27 cellular contexts compared by ENCODE assay signal in the genomic region with DNA sequence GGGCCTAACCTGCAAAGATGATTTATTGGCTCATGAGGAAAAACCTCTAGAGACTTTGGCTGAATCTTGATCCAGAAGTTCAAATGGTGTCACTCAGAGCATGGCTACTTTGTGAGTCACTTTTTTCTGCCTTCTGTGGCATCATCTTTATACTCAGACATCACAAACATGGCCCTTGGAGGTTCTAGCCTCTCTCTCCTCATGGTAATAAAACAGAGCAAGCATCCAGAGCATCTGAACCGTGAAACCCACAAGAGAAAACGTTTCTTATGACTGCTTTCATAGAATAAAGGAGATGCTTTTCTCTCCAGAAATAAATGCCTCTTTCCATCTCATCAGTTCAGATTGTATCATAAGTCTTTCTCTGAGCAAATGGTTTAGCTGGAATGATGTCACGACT.
DNase-seq lines count a peak whose midpoint lies in the region; ATAC-seq, FAIRE-seq and TF ChIP-seq lines count a peak whose summit lies in the region.
"Had no signal": no experiment of that assay in that cellular context is flagged by ENCODE, and none has a peak within 500 bp of the region (broad histone marks: within the 10 kb centered on the region; RNA-seq: fewer than 3 reads in every experiment).

No MANE protein-coding gene starts in this region.

- H3K4me3 Mint-ChIP-seq in HFFc6: no peak overlapping the region
- H3K4me3 Mint-ChIP-seq: CD8-positive, alpha-beta T cell had no signal

- no peak overlapping the region for H4K91ac ChIP-seq in H1 (replicated peaks; ENCODE audit: insufficient read length, low read length)

- H2BK15ac ChIP-seq in H1 (ENCODE audit: low read length): no peak overlapping the region

- H2BK20ac ChIP-seq in H1 (ENCODE audit: low read length): no peak overlapping the region

- no peaks in the 10 kb centered on the region for H3K36me3 ChIP-seq in BLaER1
- H3K36me3 ChIP-seq in H1 (ENCODE audit: control insufficient read depth in 2 of 4, insufficient read depth in 4 of 4, low read length in 3 of 4): no peaks in the 10 kb centered on the region; a peak in 1 of 8 replicates
- H3K36me3 ChIP-seq in small intestine (ENCODE audit: control insufficient read depth in 2 of 2, insufficient read depth in 2 of 2, low read length in 2 of 2): no peaks in the 10 kb centered on the region

- H3K4me1 ChIP-seq in BLaER1 (peaks cover 21% of the 10 kb centered on the region), H1 (replicated peaks in 1 of 4; ENCODE audit: control insufficient read depth in 3 of 4, insufficient read depth in 4 of 4, low read length in 3 of 4) (no peaks in the 10 kb centered on the region), small intestine (ENCODE audit: control insufficient read depth in 2 of 2, insufficient read depth in 1 of 2, low read depth in 1 of 2, low read length in 1 of 2) (no peaks in the 10 kb centered on the region)
- H3K4me1 ChIP-seq: Caco-2 had no signal

- no peaks in the 10 kb centered on the region for H3K79me2 ChIP-seq in H1 (ENCODE audit: control insufficient read depth in 1 of 2, insufficient read depth in 2 of 2, low read length in 2 of 2)

- CTCF ChIA-PET in H1 (lab: Charles Lee; ENCODE audit: partially characterized antibody): no interaction called here

- POLR2A ChIA-PET in H1 (lab: Charles Lee; ENCODE audit: partially characterized antibody): no interaction called here

- no peaks in the 10 kb centered on the region for H3K9me3 Mint-ChIP-seq in HFFc6

- H3K9ac ChIP-seq in BLaER1 (no peak overlapping the region), H1 (replicated peaks in 1 of 4; ENCODE audit: extremely low read depth in 1 of 4, low read depth in 3 of 4, low read length in 3 of 4) (no peak overlapping the region)

- H3K18ac ChIP-seq in H1 (ENCODE audit: extremely low read depth, low read length): no peak overlapping the region

- no peaks in the 10 kb centered on the region for H4K20me1 ChIP-seq in BLaER1
- no peaks in the 10 kb centered on the region for H4K20me1 ChIP-seq in H1 (replicated peaks in 1 of 2; ENCODE audit: control insufficient read depth in 1 of 2, insufficient read depth in 2 of 2, low read length in 2 of 2)

- TF ChIP-seq EP300 in H1 (IDR thresholded peaks at IDR 0.05; ENCODE audit: borderline replicate concordance in 1 of 2, low read depth in 2 of 2, low read length in 2 of 2): no peak

- H3K79me1 ChIP-seq in H1 (ENCODE audit: low read depth, low read length): no peaks in the 10 kb centered on the region

- H3K9me3 ChIP-seq in BLaER1 (no peaks in the 10 kb centered on the region), H1 (ENCODE audit: insufficient read depth in 2 of 2, low read depth in 1 of 2, low read length in 1 of 2) (no peaks in the 10 kb centered on the region), small intestine (ENCODE audit: control insufficient read depth, low read depth) (no peaks in the 10 kb centered on the region)
- H3K9me3 ChIP-seq: Caco-2 had no signal

- no peak overlapping the region for H3K23ac ChIP-seq in H1 (ENCODE audit: insufficient read length)

- H2BK120ac ChIP-seq in H1 (replicated peaks; ENCODE audit: low read depth, low read length): no peak overlapping the region

- TF ChIP-seq POLR2A in H1 (IDR thresholded peaks at IDR 0.05; ENCODE audit: control extremely low read depth in 1 of 2, low read depth in 2 of 2, low read length in 2 of 2): no peak

- H2AFZ ChIP-seq in H1 (ENCODE audit: low read length): peak overlapping the region; percentile 46; the same call in 1 of the 2 replicates

- H3K4me3 ChIP-seq in BLaER1 (no peak overlapping the region), H1 (ENCODE audit: extremely low read depth in 1 of 4, insufficient read depth in 2 of 4, low read depth in 3 of 4, low read length in 4 of 4) (no peak overlapping the region), small intestine (ENCODE audit: low read depth in 1 of 2, low read length in 2 of 2) (no peak overlapping the region)
- H3K4me3 ChIP-seq: SK-N-MC had no signal

- H3K4me1 Mint-ChIP-seq in HFFc6 (ENCODE audit: low read depth): peaks cover 9% of the 10 kb centered on the region; the same call in 1 of the 2 replicates

- FAIRE-seq in H1 (lab: Jason Lieb, UNC): no peak
- FAIRE-seq in small intestine (lab: Jason Lieb, UNC): no peak
- FAIRE-seq: GM18507, RCC 7860 had no signal

- no peak overlapping the region for H3K27ac Mint-ChIP-seq in HFFc6
- H3K27ac Mint-ChIP-seq: CD8-positive, alpha-beta T cell had no signal

- H4K5ac ChIP-seq in H1 (ENCODE audit: insufficient read length, low read depth, low read length): no peak overlapping the region

- H3K14ac ChIP-seq in H1 (ENCODE audit: insufficient read length): no peak overlapping the region

- H2BK12ac ChIP-seq in H1 (ENCODE audit: low read depth, low read length): no peak overlapping the region

- peaks cover 1% of the 10 kb centered on the region for H3K27me3 Mint-ChIP-seq in HFFc6 (ENCODE audit: insufficient read depth)

- no peak overlapping the region for H4K8ac ChIP-seq in H1 (ENCODE audit: extremely low read depth, insufficient read depth, low read length)

- no peak for TF ChIP-seq CTCF in HFFc6 (IDR thresholded peaks at IDR 0.05)
- no peak for TF ChIP-seq CTCF in H1 (IDR thresholded peaks at IDR 0.05; ENCODE audit: control extremely low read depth in 1 of 3, insufficient read depth in 1 of 3, low read depth in 1 of 3, low read length in 3 of 3)

- H3K4me2 ChIP-seq in BLaER1: peak overlapping the region; percentile 26; the same call in 1 of the 2 replicates
- H3K4me2 ChIP-seq in H1 (ENCODE audit: insufficient read depth in 1 of 2, low read depth in 2 of 2, low read length in 2 of 2): no peak overlapping the region

- no peak overlapping the region for H3K4ac ChIP-seq in H1 (replicated peaks; ENCODE audit: insufficient read length, low read depth, low read length)

- H2BK5ac ChIP-seq in H1 (ENCODE audit: low read depth, low read length): no peak overlapping the region

- TF ChIP-seq RAD21 in H1 (IDR thresholded peaks at IDR 0.05 in 1 of 2, conservative IDR thresholded peaks at IDR 0.05 in 1 of 2; ENCODE audit: low read depth in 2 of 2, low read length in 2 of 2): no peak

- intact Hi-C loops in left colon (cut with DNase I, micrococcal nuclease): no loop called here

- H3K36me3 Mint-ChIP-seq in HFFc6 (ENCODE audit: low read depth): no peaks in the 10 kb centered on the region
- H3K36me3 Mint-ChIP-seq: CD8-positive, alpha-beta T cell had no signal

- H3K23me2 ChIP-seq in H1 (ENCODE audit: low read depth, low read length): no peaks in the 10 kb centered on the region

- DNase-seq in HFFc6 (peak; percentile 23), H1 (ENCODE audit: low read depth in 1 of 2, low spot score in 2 of 2) (no peak), kidney tubule cell (ENCODE audit: low spot score) (peak; percentile 74), substantia nigra (lab: John Stamatoyannopoulos, UW) (no peak), left colon (no peak), LoVo (ENCODE audit: low spot score) (no peak), small intestine (no peak)
- DNase-seq: Caco-2; CD8-positive, alpha-beta T cell; DMS 273 treated with DMSO at 0.1 percent for 48 hours; DMS79; H7; IMR-90; KG1; NCI-H1092; NCI-H1417 treated with DMSO at 0.1 percent for 48 hours; NCI-H2081 treated with DMSO at 0.1 percent for 48 hours; NCI-H2171; NCI-H226; NCI-H510A treated with DMSO at 0.1 percent for 48 hours; NCI-H774; SIG-M5 had no signal

- no peak overlapping the region for H3K56ac ChIP-seq in H1 (replicated peaks; ENCODE audit: insufficient read length, low read depth, low read length)

- H2AK5ac ChIP-seq in H1 (ENCODE audit: low read depth, low read length): no peak overlapping the region

- H3K27me3 ChIP-seq in BLaER1 (no peaks in the 10 kb centered on the region), H1 (replicated peaks in 1 of 4; ENCODE audit: control insufficient read depth in 3 of 4, extremely low read depth in 1 of 4, insufficient read depth in 3 of 4, low read length in 3 of 4) (no peaks in the 10 kb centered on the region), small intestine (ENCODE audit: control insufficient read depth in 2 of 2, insufficient read depth in 2 of 2, low read length in 2 of 2) (no peaks in the 10 kb centered on the region)

- 89% methylated on average over 3 of the region's 3 CpGs; no CpG with 5 or more reads in 1 of the 2 experiments for WGBS in H1 (ENCODE audit: extremely low coverage in 1 of 2, insufficient coverage in 1 of 2, insufficient read length in 1 of 2, insufficient replicate concordance in 2 of 2, low coverage in 1 of 2, low lambda C conversion rate in 2 of 2, missing lambda C conversion rate in 1 of 2), 2 experiments
- WGBS in small intestine, 3 donors: 59 to 69% (median 68%) methylated on average over 3 of the region's 3 CpGs

- H3K27ac ChIP-seq in BLaER1: no peak overlapping the region
- no peak overlapping the region for H3K27ac ChIP-seq in H1 (ENCODE audit: low read depth, low read length)
- no peak overlapping the region for H3K27ac ChIP-seq in substantia nigra (ENCODE audit: low read depth, low read length, poor library complexity, severe bottlenecking)
- no peak overlapping the region for H3K27ac ChIP-seq in small intestine (ENCODE audit: low read depth in 1 of 2, low read length in 1 of 2)
- H3K27ac ChIP-seq: C4-2B, SK-N-MC had no signal

- ATAC-seq in left colon: no peak
- ATAC-seq: CD8-positive, alpha-beta T cell had no signal

TF ChIP-seq in H1, 55 proteins besides CTCF, POLR2A, EP300 and RAD21 (continues in another document):
- TF ChIP-seq KDM5A (IDR thresholded peaks at IDR 0.05; ENCODE audit: low read length) (no peak), GTF2F1 (IDR thresholded peaks at IDR 0.05; ENCODE audit: borderline replicate concordance, low read depth, low read length) (no peak), JUN (IDR thresholded peaks at IDR 0.05; ENCODE audit: low read depth, low read length) (no peak), EZH2 (IDR thresholded peaks at IDR 0.05; ENCODE audit: low read depth, low read length, severe bottlenecking) (no peak), RNF2 (IDR thresholded peaks at IDR 0.05; ENCODE audit: borderline replicate concordance, low read depth, low read length, missing control alignments, poor library complexity, severe bottlenecking) (no peak), USF2 (IDR thresholded peaks at IDR 0.05; ENCODE audit: low read length) (no peak), BACH1 (IDR thresholded peaks at IDR 0.05; ENCODE audit: low read length) (no peak), MAFK (IDR thresholded peaks at IDR 0.05; ENCODE audit: low read depth, low read length) (no peak), NRF1 (IDR thresholded peaks at IDR 0.05; ENCODE audit: low read depth, low read length) (no peak), CBX5 (IDR thresholded peaks at IDR 0.05; ENCODE audit: low read depth, low read length) (no peak), SUZ12 (IDR thresholded peaks at IDR 0.05; ENCODE audit: low read length) (no peak), SP4 (IDR thresholded peaks at IDR 0.05; ENCODE audit: low read length) (no peak)

Comparison
In these comparisons a context has a peak if more than half of its experiments do, and no peak if none do; other contexts are left out.
1. DNase-seq: peak in HFFc6 (single experiment) and kidney tubule cell (single experiment); none in H1 (0 of 2), substantia nigra (0 of 49), left colon (0 of 2), LoVo (single experiment) and small intestine (single experiment).